In the genomic region with DNA sequence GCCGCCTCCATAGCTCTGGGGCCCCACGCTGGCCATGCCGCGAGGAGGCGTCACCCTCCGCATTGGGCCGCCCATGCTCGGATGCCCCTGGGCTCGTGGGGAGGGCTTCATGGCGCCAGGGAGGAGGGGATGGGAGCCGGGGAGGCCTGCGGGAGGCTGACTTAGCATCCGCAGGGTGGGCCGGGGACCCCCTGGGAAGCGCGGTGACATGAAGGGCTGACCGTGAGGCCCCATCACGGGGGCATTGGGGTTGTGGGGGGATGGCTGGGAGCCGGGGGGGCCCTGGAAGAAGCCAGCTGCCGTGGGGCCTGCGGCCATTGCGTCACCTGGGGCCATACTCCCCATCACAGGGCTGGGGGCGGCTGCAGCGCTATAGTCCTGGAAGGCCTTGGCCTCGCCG, we compare ENCODE assay signal across 1 cellular context.
TF ChIP-seq lines count a peak whose summit lies in the region.

No MANE protein-coding gene starts in this region.

TF ChIP-seq in HCT116, 20 proteins besides CTCF, POLR2A, EP300 and RAD21:
- TF ChIP-seq SIN3A (IDR thresholded peaks at IDR 0.05; ENCODE audit: low read depth) (no peak), EGR1 (IDR thresholded peaks at IDR 0.05; ENCODE audit: low read depth) (no peak), ZFX (IDR thresholded peaks at IDR 0.05) (no peak), JUND (IDR thresholded peaks at IDR 0.05) (no peak), SRF (IDR thresholded peaks at IDR 0.05; ENCODE audit: low read depth) (no peak), CEBPB (IDR thresholded peaks at IDR 0.05; ENCODE audit: low read depth) (no peak), TCF7L2 (IDR thresholded peaks at IDR 0.05; ENCODE audit: borderline replicate concordance, extremely low read depth, insufficient read depth, insufficient read length) (no peak), CBX3 (IDR thresholded peaks at IDR 0.05; ENCODE audit: low read depth) (no peak), FOSL1 (IDR thresholded peaks at IDR 0.05; ENCODE audit: low read depth) (no peak), POLR2AphosphoS5 (IDR thresholded peaks at IDR 0.05; ENCODE audit: low read depth, low read length) (no peak), ZNF274 (IDR thresholded peaks at IDR 0.05; ENCODE audit: low read depth, low read length) (no peak)
- TF ChIP-seq, protein P1, sequence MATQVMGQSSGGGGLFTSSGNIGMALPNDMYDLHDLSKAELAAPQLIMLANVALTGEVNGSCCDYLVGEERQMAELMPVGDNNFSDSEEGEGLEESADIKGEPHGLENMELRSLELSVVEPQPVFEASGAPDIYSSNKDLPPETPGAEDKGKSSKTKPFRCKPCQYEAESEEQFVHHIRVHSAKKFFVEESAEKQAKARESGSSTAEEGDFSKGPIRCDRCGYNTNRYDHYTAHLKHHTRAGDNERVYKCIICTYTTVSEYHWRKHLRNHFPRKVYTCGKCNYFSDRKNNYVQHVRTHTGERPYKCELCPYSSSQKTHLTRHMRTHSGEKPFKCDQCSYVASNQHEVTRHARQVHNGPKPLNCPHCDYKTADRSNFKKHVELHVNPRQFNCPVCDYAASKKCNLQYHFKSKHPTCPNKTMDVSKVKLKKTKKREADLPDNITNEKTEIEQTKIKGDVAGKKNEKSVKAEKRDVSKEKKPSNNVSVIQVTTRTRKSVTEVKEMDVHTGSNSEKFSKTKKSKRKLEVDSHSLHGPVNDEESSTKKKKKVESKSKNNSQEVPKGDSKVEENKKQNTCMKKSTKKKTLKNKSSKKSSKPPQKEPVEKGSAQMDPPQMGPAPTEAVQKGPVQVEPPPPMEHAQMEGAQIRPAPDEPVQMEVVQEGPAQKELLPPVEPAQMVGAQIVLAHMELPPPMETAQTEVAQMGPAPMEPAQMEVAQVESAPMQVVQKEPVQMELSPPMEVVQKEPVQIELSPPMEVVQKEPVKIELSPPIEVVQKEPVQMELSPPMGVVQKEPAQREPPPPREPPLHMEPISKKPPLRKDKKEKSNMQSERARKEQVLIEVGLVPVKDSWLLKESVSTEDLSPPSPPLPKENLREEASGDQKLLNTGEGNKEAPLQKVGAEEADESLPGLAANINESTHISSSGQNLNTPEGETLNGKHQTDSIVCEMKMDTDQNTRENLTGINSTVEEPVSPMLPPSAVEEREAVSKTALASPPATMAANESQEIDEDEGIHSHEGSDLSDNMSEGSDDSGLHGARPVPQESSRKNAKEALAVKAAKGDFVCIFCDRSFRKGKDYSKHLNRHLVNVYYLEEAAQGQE (IDR thresholded peaks at IDR 0.05; ENCODE audit: low read depth): no peak
